25 cellular contexts compared by ENCODE assay signal in the genomic region with DNA sequence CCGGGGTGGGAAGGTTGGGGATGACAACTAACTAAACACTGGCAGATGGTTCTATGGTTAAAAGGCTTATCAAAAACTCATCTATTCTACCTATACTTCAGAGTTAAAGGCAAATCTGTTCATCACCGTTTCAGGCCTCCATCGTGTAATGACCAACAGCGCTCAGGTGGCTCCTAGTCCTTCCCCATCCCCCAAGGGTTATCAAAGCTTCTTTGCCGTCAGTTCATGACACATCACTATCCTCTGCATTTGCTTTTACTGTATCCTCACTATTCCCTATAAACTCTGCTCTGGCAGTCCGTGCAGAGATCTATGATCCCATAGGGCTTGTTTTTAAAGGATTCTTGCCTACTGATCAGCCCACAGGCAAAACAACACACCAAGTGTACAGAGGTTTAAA.
"Had no signal": no experiment of that assay in that cellular context is flagged by ENCODE, and none has a peak within 500 bp of the region (broad histone marks: within the 10 kb centered on the region; RNA-seq: fewer than 3 reads in every experiment).

No MANE protein-coding gene starts in this region.

- H3K27ac Mint-ChIP-seq: activated naive CD8-positive, alpha-beta T cell treated with anti-CD3 and anti-CD28 coated beads for 36 hours; activated T-helper 2 cell treated with anti-CD3 and anti-CD28 coated beads, Interferon-gamma antibody, Interleukin-2, Interleukin-4, amounts not matched to agents 10 μg/mL and 5 μg/mL and 100 μg/mL, durations not matched to agents 14 hours and 24 hours and 36 hours; endodermal cell; natural killer cell treated with Interleukin-12 subunit alpha and Interleukin-12 subunit beta and Interleukin-15 and Interleukin-18, amount 100 ng/mL, for 72 hours; stimulated activated memory B cell treated with anti-CD40 and anti-IgM and Interleukin-4, amounts not matched to agents 10 μg/mL and 1 μg/mL and 100 μg/mL, for 72 hours; T-helper 17 cell had no signal

- H3K27me3 ChIP-seq: gastroesophageal sphincter, stomach, suprapubic skin, tibial nerve had no signal

- H3K9me3 Mint-ChIP-seq: activated naive CD8-positive, alpha-beta T cell treated with anti-CD3 and anti-CD28 coated beads for 36 hours; activated T-cell treated with anti-CD3 and anti-CD28 coated beads, Interleukin-2, amount 50 U/mL, for 4 hours; activated T-helper 2 cell treated with anti-CD3 and anti-CD28 coated beads, Interferon-gamma antibody, Interleukin-2, Interleukin-4, amounts not matched to agents 10 μg/mL and 5 μg/mL and 100 μg/mL, durations not matched to agents 14 hours and 24 hours and 36 hours; endodermal cell; natural killer cell treated with Interleukin-12 subunit alpha and Interleukin-12 subunit beta and Interleukin-15 and Interleukin-18, amount 100 ng/mL, for 72 hours; stimulated activated memory B cell treated with anti-CD40 and anti-IgM and Interleukin-4, amounts not matched to agents 10 μg/mL and 1 μg/mL and 100 μg/mL, for 72 hours had no signal

- DNase-seq: activated CD4-positive, alpha-beta T cell treated with anti-CD3 and anti-CD28 coated beads for 1 hour; activated CD4-positive, alpha-beta T cell treated with anti-CD3 and anti-CD28 coated beads, Interleukin-2, amount 50 U/mL, for 1 hour; activated CD8-positive, alpha-beta memory T cell treated with anti-CD3 and anti-CD28 coated beads for 24 hours; activated CD8-positive, alpha-beta memory T cell treated with anti-CD3 and anti-CD28 coated beads, Interleukin-2, amount 50 U/mL, for 4 hours; activated naive CD4-positive, alpha-beta T cell treated with Interleukin-2 at 50 U/mL for 16 hours; activated naive CD8-positive, alpha-beta T cell treated with anti-CD3 and anti-CD28 coated beads for 36 hours; activated T-cell treated with anti-CD3 and anti-CD28 coated beads, Interleukin-2, amount 50 U/mL, for 4 hours; cerebellar nuclear complex; endodermal cell; head of caudate nucleus; midbrain; nucleus accumbens; stimulated activated CD4-positive, alpha-beta T cell treated with anti-CD3 and anti-CD28 coated beads, Interleukin-15, amount 100 ng/mL, for 24 hours; stomach; T-helper 17 cell had no signal

- H3K27me3 Mint-ChIP-seq: activated naive CD8-positive, alpha-beta T cell treated with anti-CD3 and anti-CD28 coated beads for 36 hours; natural killer cell treated with Interleukin-12 subunit alpha and Interleukin-12 subunit beta and Interleukin-15 and Interleukin-18, amount 100 ng/mL, for 72 hours; stimulated activated memory B cell treated with anti-CD40 and anti-IgM and Interleukin-4, amounts not matched to agents 10 μg/mL and 1 μg/mL and 100 μg/mL, for 72 hours; T-helper 17 cell had no signal

- H3K4me3 Mint-ChIP-seq: activated naive CD8-positive, alpha-beta T cell treated with anti-CD3 and anti-CD28 coated beads for 36 hours; activated T-cell treated with anti-CD3 and anti-CD28 coated beads, Interleukin-2, amount 50 U/mL, for 4 hours; endodermal cell; natural killer cell treated with Interleukin-12 subunit alpha and Interleukin-12 subunit beta and Interleukin-15 and Interleukin-18, amount 100 ng/mL, for 72 hours; stimulated activated memory B cell treated with anti-CD40 and anti-IgM and Interleukin-4, amounts not matched to agents 10 μg/mL and 1 μg/mL and 100 μg/mL, for 72 hours; T-helper 17 cell had no signal

- H3K4me2 ChIP-seq: smooth muscle cell had no signal

- ATAC-seq: activated T-cell treated with anti-CD3 and anti-CD28 coated beads, Interleukin-2, amount 50 U/mL, for 4 hours; gastroesophageal sphincter; natural killer cell treated with Interleukin-12 subunit alpha and Interleukin-12 subunit beta and Interleukin-15 and Interleukin-18, amount 100 ng/mL, for 72 hours; sciatic nerve; stimulated activated memory B cell treated with anti-CD40 and anti-IgM and Interleukin-4, amounts not matched to agents 10 μg/mL and 1 μg/mL and 100 μg/mL, for 72 hours; T-helper 17 cell had no signal

- H3K9me3 ChIP-seq: gastroesophageal sphincter, stomach, suprapubic skin, tibial nerve had no signal

- H3K4me3 ChIP-seq: coronary artery, gastroesophageal sphincter, smooth muscle cell, stomach, suprapubic skin, tibial nerve had no signal

- H3K27ac ChIP-seq: coronary artery, epithelial cell of prostate, gastroesophageal sphincter, stomach, suprapubic skin, tibial nerve had no signal
